23 cellular contexts compared by ENCODE assay signal in the genomic region with DNA sequence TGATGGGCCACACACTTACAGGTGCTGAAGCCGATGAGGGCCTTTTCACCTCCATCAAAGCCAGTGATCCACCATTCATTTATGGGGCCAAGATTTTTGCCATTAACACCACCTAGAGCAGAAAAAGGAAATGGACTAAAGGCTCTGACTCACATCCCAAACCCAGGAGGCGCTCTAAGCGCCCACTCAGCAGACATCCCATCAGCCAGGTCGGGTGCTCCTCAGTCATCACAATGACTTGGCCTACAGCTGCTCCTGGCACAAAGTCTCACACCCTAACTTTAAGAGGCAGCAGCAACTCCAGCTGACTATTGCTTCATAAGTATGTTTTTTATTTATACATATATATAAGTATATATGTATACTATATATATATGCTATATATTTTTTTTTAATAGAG. TPM values are rescaled to one million over a fixed set of nuclear protein-coding genes. Genes with fewer than 3 reads are reported as not detected.
DNase-seq lines count a peak whose midpoint lies in the region; ATAC-seq and TF ChIP-seq lines count a peak whose summit lies in the region.
"Had no signal": no experiment of that assay in that cellular context is flagged by ENCODE, and none has a peak within 500 bp of the region (broad histone marks: within the 10 kb centered on the region; RNA-seq: fewer than 3 reads in every experiment).

No MANE protein-coding gene starts in this region.

- DNase-seq in EH (ENCODE audit: low read depth) (peak; percentile 9), HFFc6 (no peak), WERI-Rb-1 (no peak), fibroblast of the aortic adventitia (ENCODE audit: low read depth) (peak; percentile 25)
- no peak for DNase-seq in stimulated activated naive CD4-positive, alpha-beta T cell treated with Interleukin-2 at 50 U/mL for 16 hours (lab: John Stamatoyannopoulos, UW)
- DNase-seq: activated CD4-positive, alpha-beta T cell treated with anti-CD3 and anti-CD28 coated beads, Interleukin-2, amount 50 U/mL, for 4 hours; activated T-cell treated with anti-CD3 and anti-CD28 coated beads for 4 hours; GF-D8; kidney glomerular epithelial cell; NCI-H2171 treated with DMSO at 0.1 percent for 48 hours; NCI-H524 treated with DMSO at 0.1 percent for 48 hours; SK-N-SH; substantia nigra; T-helper 2 cell had no signal

- no peaks in the 10 kb centered on the region; the same call in 1 of the 2 replicates for H3K27me3 Mint-ChIP-seq in HFFc6 (ENCODE audit: insufficient read depth)

- ATAC-seq in HG03139 (IDR thresholded peaks at IDR 0.05; ENCODE audit: unreplicated experiment): no peak
- ATAC-seq in HG03521 (IDR thresholded peaks at IDR 0.05; ENCODE audit: unreplicated experiment): no peak
- ATAC-seq: sciatic nerve, WTC11 had no signal

- H3K4me1 Mint-ChIP-seq in HFFc6 (ENCODE audit: low read depth): no peaks in the 10 kb centered on the region
- H3K4me1 Mint-ChIP-seq: neural progenitor cell, WTC11 had no signal

- TF ChIP-seq CTCF in HFFc6 (IDR thresholded peaks at IDR 0.05) (peak; percentile 37), WERI-Rb-1 (IDR thresholded peaks at IDR 0.05; ENCODE audit: low read depth, low read length) (peak; percentile 5; the same call in 1 of the 2 replicates), fibroblast of the aortic adventitia (IDR thresholded peaks at IDR 0.05; ENCODE audit: insufficient read depth, low read length) (no peak)

- no peaks in the 10 kb centered on the region for H3K9me3 Mint-ChIP-seq in HFFc6
- H3K9me3 Mint-ChIP-seq: neural progenitor cell, WTC11 had no signal

- no peak overlapping the region for H3K4me3 ChIP-seq in WERI-Rb-1 (ENCODE audit: low read depth, low read length)
- no peak overlapping the region for H3K4me3 ChIP-seq in fibroblast of the aortic adventitia (ENCODE audit: low read depth, low read length)
- H3K4me3 ChIP-seq: lung, neural progenitor cell had no signal

- no peak overlapping the region for H3K27ac ChIP-seq in WERI-Rb-1
- H3K27ac ChIP-seq: C4-2B, neural progenitor cell had no signal

- H3K27me3 ChIP-seq in WERI-Rb-1 (ENCODE audit: insufficient read depth, low read depth, severe bottlenecking): no peaks in the 10 kb centered on the region
- H3K27me3 ChIP-seq: neural progenitor cell had no signal

- H3K4me3 Mint-ChIP-seq in HFFc6: no peak overlapping the region
- H3K4me3 Mint-ChIP-seq: neural progenitor cell, WTC11 had no signal

- H3K27ac Mint-ChIP-seq in HFFc6: no peak overlapping the region; the same call in 1 of the 2 replicates
- H3K27ac Mint-ChIP-seq: neural progenitor cell, WTC11 had no signal

- H3K9me3 ChIP-seq in WERI-Rb-1 (ENCODE audit: severe bottlenecking): no peaks in the 10 kb centered on the region
- H3K9me3 ChIP-seq: SK-N-SH had no signal

- peaks cover 50% of the 10 kb centered on the region for H3K36me3 Mint-ChIP-seq in HFFc6 (ENCODE audit: low read depth)

- peaks cover 97% of the 10 kb centered on the region for H3K36me3 ChIP-seq in WERI-Rb-1

RNA-seq across cellular contexts. Expression of a gene that starts 36.1 kb away (rescaled TPM):
- 100 to 1,000 TPM; 261 to 303 (median 279) TPM for total RNA-seq in HFFc6 (2021; fragmentation: NEBNext Ultra II Directional; extraction: Animal tissue kit (Norgen Biotek cat#: 25700))
- 120 and 193 TPM in 2 replicates for total RNA-seq in fibroblast of the aortic adventitia (ENCODE audit: low replicate concordance)

RNA-seq across cellular contexts. Expression of a gene that starts 38.9 kb away (rescaled TPM):
- 100 to 1,000 TPM in 5 of 6 experiments, 10 to 100 TPM in 1; 74.5 to 135 (median 125) TPM for total RNA-seq in HFFc6 (2021; fragmentation: NEBNext Ultra II Directional; extraction: Animal tissue kit (Norgen Biotek cat#: 25700))
- total RNA-seq in fibroblast of the aortic adventitia (ENCODE audit: low replicate concordance): 72.9 and 116 TPM in 2 replicates

RNA-seq across cellular contexts. Expression of a gene that starts 44.3 kb away (rescaled TPM):
- 1 to 10 TPM; 4.5 to 9.9 (median 5.4) TPM for total RNA-seq in HFFc6 (2021; fragmentation: NEBNext Ultra II Directional; extraction: Animal tissue kit (Norgen Biotek cat#: 25700))
- total RNA-seq in fibroblast of the aortic adventitia (ENCODE audit: low replicate concordance): 0.33 and 3.0 TPM in 2 replicates

RNA-seq across cellular contexts. Expression of a gene that starts 49.7 kb away (rescaled TPM):
- 10 to 100 TPM; 36.4 to 42.2 (median 41.0) TPM for total RNA-seq in HFFc6 (2021; fragmentation: NEBNext Ultra II Directional; extraction: Animal tissue kit (Norgen Biotek cat#: 25700))
- 7.8 and 21.8 TPM in 2 replicates for total RNA-seq in fibroblast of the aortic adventitia (ENCODE audit: low replicate concordance)

RNA-seq across cellular contexts. Expression of a gene that starts 53.4 kb away (rescaled TPM):
- under 1 TPM in 2 of 6 experiments, not detected in 4; 0.09 to 0.15 TPM for total RNA-seq in HFFc6 (2021; fragmentation: NEBNext Ultra II Directional; extraction: Animal tissue kit (Norgen Biotek cat#: 25700))
- 0.09 and 0.90 TPM in 2 replicates for total RNA-seq in fibroblast of the aortic adventitia (ENCODE audit: low replicate concordance)
- total RNA-seq: endothelial cell of umbilical vein, posterior vena cava, sciatic nerve had no signal

Comparison
In these comparisons a context has a peak if more than half of its experiments do, and no peak if none do; other contexts are left out.
1. DNase-seq: peak in EH (single experiment) and fibroblast of the aortic adventitia (single experiment); none in HFFc6 (single experiment), WERI-Rb-1 (single experiment) and stimulated activated naive CD4-positive, alpha-beta T cell treated with Interleukin-2 at 50 U/mL for 16 hours (single experiment).